Comparison of ENCODE assay signal across 1 cellular context in the genomic region with DNA sequence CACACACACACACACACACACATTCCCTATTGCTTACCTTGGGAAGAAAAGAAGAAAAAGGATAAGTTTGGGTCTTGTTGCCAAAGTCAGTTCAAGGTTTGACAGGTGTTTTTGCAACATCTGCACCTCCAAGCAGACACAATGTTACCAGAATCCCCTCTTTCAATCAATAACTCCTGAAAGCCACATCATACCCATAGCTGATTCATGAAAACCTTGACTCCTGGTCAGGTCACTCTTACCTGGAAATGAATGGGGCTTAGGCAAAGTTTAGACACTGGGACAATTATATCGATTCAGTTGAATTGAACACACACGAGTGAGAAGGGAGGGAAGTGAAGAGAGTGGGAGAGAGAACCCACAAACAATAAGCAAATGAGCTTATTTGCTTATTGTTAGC.
TF ChIP-seq lines count a peak whose summit lies in the region.

No MANE protein-coding gene starts in this region.

TF ChIP-seq in HepG2, 621 proteins besides CTCF, POLR2A, EP300 and RAD21 (continued from another document):
- TF ChIP-seq KDM6A (CRISPR knock-in tag; IDR thresholded peaks at IDR 0.05; ENCODE audit: low read depth): no peak
- TF ChIP-seq SAFB2 (CRISPR knock-in tag; IDR thresholded peaks at IDR 0.05; ENCODE audit: borderline replicate concordance, low read depth): no peak
- TF ChIP-seq RXRB (CRISPR knock-in tag; IDR thresholded peaks at IDR 0.05; ENCODE audit: borderline replicate concordance): peak; percentile 61; the same call in 1 of the 2 replicates
- TF ChIP-seq, protein P1, sequence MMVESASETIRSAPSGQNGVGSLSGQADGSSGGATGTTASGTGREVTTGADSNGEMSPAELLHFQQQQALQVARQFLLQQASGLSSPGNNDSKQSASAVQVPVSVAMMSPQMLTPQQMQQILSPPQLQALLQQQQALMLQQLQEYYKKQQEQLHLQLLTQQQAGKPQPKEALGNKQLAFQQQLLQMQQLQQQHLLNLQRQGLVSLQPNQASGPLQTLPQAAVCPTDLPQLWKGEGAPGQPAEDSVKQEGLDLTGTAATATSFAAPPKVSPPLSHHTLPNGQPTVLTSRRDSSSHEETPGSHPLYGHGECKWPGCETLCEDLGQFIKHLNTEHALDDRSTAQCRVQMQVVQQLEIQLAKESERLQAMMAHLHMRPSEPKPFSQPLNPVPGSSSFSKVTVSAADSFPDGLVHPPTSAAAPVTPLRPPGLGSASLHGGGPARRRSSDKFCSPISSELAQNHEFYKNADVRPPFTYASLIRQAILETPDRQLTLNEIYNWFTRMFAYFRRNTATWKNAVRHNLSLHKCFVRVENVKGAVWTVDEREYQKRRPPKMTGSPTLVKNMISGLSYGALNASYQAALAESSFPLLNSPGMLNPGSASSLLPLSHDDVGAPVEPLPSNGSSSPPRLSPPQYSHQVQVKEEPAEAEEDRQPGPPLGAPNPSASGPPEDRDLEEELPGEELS (CRISPR knock-in tag; IDR thresholded peaks at IDR 0.05): peak; percentile 37; the same call in 1 of the 2 replicates
- TF ChIP-seq, protein P2, sequence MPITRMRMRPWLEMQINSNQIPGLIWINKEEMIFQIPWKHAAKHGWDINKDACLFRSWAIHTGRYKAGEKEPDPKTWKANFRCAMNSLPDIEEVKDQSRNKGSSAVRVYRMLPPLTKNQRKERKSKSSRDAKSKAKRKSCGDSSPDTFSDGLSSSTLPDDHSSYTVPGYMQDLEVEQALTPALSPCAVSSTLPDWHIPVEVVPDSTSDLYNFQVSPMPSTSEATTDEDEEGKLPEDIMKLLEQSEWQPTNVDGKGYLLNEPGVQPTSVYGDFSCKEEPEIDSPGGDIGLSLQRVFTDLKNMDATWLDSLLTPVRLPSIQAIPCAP (CRISPR knock-in tag; IDR thresholded peaks at IDR 0.05; ENCODE audit: low read depth): no peak
- TF ChIP-seq, protein P3, sequence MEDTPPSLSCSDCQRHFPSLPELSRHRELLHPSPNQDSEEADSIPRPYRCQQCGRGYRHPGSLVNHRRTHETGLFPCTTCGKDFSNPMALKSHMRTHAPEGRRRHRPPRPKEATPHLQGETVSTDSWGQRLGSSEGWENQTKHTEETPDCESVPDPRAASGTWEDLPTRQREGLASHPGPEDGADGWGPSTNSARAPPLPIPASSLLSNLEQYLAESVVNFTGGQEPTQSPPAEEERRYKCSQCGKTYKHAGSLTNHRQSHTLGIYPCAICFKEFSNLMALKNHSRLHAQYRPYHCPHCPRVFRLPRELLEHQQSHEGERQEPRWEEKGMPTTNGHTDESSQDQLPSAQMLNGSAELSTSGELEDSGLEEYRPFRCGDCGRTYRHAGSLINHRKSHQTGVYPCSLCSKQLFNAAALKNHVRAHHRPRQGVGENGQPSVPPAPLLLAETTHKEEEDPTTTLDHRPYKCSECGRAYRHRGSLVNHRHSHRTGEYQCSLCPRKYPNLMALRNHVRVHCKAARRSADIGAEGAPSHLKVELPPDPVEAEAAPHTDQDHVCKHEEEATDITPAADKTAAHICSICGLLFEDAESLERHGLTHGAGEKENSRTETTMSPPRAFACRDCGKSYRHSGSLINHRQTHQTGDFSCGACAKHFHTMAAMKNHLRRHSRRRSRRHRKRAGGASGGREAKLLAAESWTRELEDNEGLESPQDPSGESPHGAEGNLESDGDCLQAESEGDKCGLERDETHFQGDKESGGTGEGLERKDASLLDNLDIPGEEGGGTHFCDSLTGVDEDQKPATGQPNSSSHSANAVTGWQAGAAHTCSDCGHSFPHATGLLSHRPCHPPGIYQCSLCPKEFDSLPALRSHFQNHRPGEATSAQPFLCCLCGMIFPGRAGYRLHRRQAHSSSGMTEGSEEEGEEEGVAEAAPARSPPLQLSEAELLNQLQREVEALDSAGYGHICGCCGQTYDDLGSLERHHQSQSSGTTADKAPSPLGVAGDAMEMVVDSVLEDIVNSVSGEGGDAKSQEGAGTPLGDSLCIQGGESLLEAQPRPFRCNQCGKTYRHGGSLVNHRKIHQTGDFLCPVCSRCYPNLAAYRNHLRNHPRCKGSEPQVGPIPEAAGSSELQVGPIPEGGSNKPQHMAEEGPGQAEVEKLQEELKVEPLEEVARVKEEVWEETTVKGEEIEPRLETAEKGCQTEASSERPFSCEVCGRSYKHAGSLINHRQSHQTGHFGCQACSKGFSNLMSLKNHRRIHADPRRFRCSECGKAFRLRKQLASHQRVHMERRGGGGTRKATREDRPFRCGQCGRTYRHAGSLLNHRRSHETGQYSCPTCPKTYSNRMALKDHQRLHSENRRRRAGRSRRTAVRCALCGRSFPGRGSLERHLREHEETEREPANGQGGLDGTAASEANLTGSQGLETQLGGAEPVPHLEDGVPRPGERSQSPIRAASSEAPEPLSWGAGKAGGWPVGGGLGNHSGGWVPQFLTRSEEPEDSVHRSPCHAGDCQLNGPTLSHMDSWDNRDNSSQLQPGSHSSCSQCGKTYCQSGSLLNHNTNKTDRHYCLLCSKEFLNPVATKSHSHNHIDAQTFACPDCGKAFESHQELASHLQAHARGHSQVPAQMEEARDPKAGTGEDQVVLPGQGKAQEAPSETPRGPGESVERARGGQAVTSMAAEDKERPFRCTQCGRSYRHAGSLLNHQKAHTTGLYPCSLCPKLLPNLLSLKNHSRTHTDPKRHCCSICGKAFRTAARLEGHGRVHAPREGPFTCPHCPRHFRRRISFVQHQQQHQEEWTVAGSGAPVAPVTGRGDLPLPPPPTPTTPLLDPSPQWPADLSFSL (CRISPR knock-in tag; IDR thresholded peaks at IDR 0.05): no peak
- TF ChIP-seq NCOA2 (CRISPR knock-in tag; IDR thresholded peaks at IDR 0.05): peak; percentile 81
- TF ChIP-seq, protein P4, sequence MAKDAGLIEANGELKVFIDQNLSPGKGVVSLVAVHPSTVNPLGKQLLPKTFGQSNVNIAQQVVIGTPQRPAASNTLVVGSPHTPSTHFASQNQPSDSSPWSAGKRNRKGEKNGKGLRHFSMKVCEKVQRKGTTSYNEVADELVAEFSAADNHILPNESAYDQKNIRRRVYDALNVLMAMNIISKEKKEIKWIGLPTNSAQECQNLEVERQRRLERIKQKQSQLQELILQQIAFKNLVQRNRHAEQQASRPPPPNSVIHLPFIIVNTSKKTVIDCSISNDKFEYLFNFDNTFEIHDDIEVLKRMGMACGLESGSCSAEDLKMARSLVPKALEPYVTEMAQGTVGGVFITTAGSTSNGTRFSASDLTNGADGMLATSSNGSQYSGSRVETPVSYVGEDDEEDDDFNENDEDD (CRISPR knock-in tag; IDR thresholded peaks at IDR 0.05; ENCODE audit: borderline replicate concordance): no peak
- TF ChIP-seq TGIF2 (CRISPR knock-in tag; IDR thresholded peaks at IDR 0.05): 0 out of 2 replicates have a peak, but pooled peaks have one; percentile 21
- TF ChIP-seq FOSL2 (CRISPR knock-in tag; IDR thresholded peaks at IDR 0.05): peak; percentile 44
- peak; percentile 69; the same call in 1 of the 2 replicates for TF ChIP-seq HNF4A (CRISPR knock-in tag; IDR thresholded peaks at IDR 0.05)
- TF ChIP-seq NR2F6 (IDR thresholded peaks at IDR 0.05): peak; percentile 51
- no peak for TF ChIP-seq NR2F6 (CRISPR knock-in tag; IDR thresholded peaks at IDR 0.05)
- TF ChIP-seq, protein P5, sequence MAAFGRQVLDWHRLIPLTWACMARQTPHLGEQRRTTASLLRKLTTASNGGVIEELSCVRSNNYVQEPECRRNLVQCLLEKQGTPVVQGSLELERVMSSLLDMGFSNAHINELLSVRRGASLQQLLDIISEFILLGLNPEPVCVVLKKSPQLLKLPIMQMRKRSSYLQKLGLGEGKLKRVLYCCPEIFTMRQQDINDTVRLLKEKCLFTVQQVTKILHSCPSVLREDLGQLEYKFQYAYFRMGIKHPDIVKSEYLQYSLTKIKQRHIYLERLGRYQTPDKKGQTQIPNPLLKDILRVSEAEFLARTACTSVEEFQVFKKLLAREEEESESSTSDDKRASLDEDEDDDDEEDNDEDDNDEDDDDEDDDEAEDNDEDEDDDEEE (CRISPR knock-in tag; IDR thresholded peaks at IDR 0.05): no peak
- TF ChIP-seq ZEB1 (IDR thresholded peaks at IDR 0.05; ENCODE audit: insufficient replicate concordance, low read depth): peak; percentile 65
- no peak for TF ChIP-seq POLR2AphosphoS2 (IDR thresholded peaks at IDR 0.05; ENCODE audit: low read depth, low read length)
- no peak for TF ChIP-seq ZMYM2 (CRISPR knock-in tag; IDR thresholded peaks at IDR 0.05)
- TF ChIP-seq GATAD2A (CRISPR knock-in tag; IDR thresholded peaks at IDR 0.05): peak; percentile 67
- TF ChIP-seq SOX6 (IDR thresholded peaks at IDR 0.05): no peak
- peak; percentile 63 for TF ChIP-seq SOX6 (CRISPR knock-in tag; IDR thresholded peaks at IDR 0.05)
